Comparison of ENCODE assay signal across 12 cellular contexts in the genomic region with DNA sequence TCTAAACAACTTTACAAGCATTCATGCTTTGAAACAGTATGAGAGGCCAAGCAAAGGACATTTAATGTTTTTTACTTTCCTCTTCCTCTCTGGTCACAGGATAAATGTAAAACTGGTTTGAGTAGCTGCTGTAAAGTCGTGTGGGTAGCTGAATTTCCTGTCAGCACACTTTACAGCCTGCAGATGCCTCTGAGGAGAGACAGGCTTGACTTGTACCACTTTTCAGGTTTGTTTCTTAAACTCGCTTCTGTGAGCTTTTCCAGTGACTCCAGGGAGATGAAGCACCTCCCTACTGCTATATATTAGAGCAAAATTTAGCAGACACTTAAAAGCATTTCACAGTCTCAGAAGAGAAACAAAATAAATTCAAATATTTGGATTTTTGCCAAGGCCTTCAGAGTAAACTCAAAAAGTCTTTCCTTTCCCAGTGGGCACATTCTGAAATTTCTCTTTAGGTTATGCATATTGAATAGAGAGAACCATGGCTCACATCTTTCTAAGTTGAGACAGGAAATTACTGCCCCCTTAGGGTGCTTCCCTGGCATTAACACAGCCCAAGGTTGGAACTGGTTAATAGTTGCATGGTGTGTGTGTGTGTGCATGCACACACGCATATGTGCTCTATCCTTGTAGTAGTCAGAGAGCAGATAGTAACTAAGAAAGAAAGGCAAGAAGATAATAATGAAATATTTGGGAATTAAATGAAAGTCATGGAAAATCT.
DNase-seq lines count a peak whose midpoint lies in the region; ATAC-seq, FAIRE-seq and TF ChIP-seq lines count a peak whose summit lies in the region.
"Had no signal": no experiment of that assay in that cellular context is flagged by ENCODE, and none has a peak within 500 bp of the region (broad histone marks: within the 10 kb centered on the region; RNA-seq: fewer than 3 reads in every experiment).

No MANE protein-coding gene starts in this region.

- no peak overlapping the region for H3K14ac ChIP-seq in neuronal stem cell (ENCODE audit: low read length)

- H3K27me3 ChIP-seq in BE2C (no peaks in the 10 kb centered on the region), Panc1 (ENCODE audit: control insufficient read depth, insufficient read depth, low read length) (no peaks in the 10 kb centered on the region), keratinocyte (ENCODE audit: control insufficient read depth, extremely low read depth, insufficient read depth, low read length) (no peaks in the 10 kb centered on the region), neuronal stem cell (ENCODE audit: control insufficient read depth in 3 of 3, insufficient read depth in 3 of 3, low read depth in 1 of 3, low read length in 3 of 3) (no peaks in the 10 kb centered on the region)
- H3K27me3 ChIP-seq: body of pancreas, heart left ventricle had no signal

- no peak overlapping the region for H2AK5ac ChIP-seq in neuronal stem cell (ENCODE audit: low read depth, low read length)

- no peak overlapping the region for H3K4ac ChIP-seq in neuronal stem cell (ENCODE audit: low read length)

- CTCF ChIA-PET in Panc1 (lab: Charles Lee), result no interaction called here

- H2BK5ac ChIP-seq in neuronal stem cell (ENCODE audit: low read length), result no peak overlapping the region

- H3K4me1 ChIP-seq in BE2C (no peaks in the 10 kb centered on the region; the same call in 1 of the 2 replicates), Panc1 (ENCODE audit: control insufficient read depth, insufficient read depth, low read length) (no peaks in the 10 kb centered on the region), keratinocyte (ENCODE audit: control insufficient read depth, extremely low read depth, insufficient read depth, low read length) (peaks cover 3% of the 10 kb centered on the region), neuronal stem cell (ENCODE audit: control insufficient read depth in 2 of 2, insufficient read depth in 1 of 2, low read depth in 1 of 2, low read length in 2 of 2) (peaks cover 0 to 2% of the 10 kb centered on the region in 2 donors)
- H3K4me1 ChIP-seq: body of pancreas, heart left ventricle, parathyroid adenoma had no signal

- DNase-seq in BE2C, result no peak
- no peak for DNase-seq in Panc1 (ENCODE audit: low read depth, low spot score)
- no peak for DNase-seq in keratinocyte (ENCODE audit: low read depth, low spot score)
- DNase-seq in activated naive CD4-positive, alpha-beta T cell treated with Interleukin-2 at 50 U/mL for 16 hours, result no peak
- no peak for DNase-seq in OCI-M2 (lab: John Stamatoyannopoulos, UW; ENCODE audit: unreplicated experiment)
- no peak for DNase-seq in NCI-H510A treated with DMSO at 0.1 percent for 48 hours (lab: John Stamatoyannopoulos, UW)
- no peak for DNase-seq in neuronal stem cell (ENCODE audit: low spot score)
- DNase-seq: body of pancreas; CD4-positive, CD25-positive, alpha-beta regulatory T cell; heart left ventricle had no signal

- peak overlapping the region; percentile 11 for H3K4me2 ChIP-seq in keratinocyte (ENCODE audit: control insufficient read depth, extremely low read depth, insufficient read depth, low read depth, low read length)
- no peak overlapping the region for H3K4me2 ChIP-seq in neuronal stem cell (ENCODE audit: insufficient read depth, low read length, poor library complexity, severe bottlenecking)

- no peak overlapping the region for H3K18ac ChIP-seq in neuronal stem cell (ENCODE audit: low read length)

- no peak overlapping the region for H2BK15ac ChIP-seq in neuronal stem cell (ENCODE audit: low read length)

- no TSS peak for BruUV-seq in Panc1 (replicated peaks; lab: Mats Ljungman, UMichigan)

- no CpG with 5 or more reads among the region's 3 CpGs for WGBS in neuronal stem cell (ENCODE audit: extremely low coverage in 2 of 2, insufficient read length in 2 of 2, insufficient replicate concordance in 1 of 2), 2 donors

- no peak overlapping the region for H2BK12ac ChIP-seq in neuronal stem cell (ENCODE audit: low read length)

- H3K4me3 ChIP-seq in BE2C (ENCODE audit: low read depth, low read length), result no peak overlapping the region
- no peak overlapping the region for H3K4me3 ChIP-seq in Panc1 (ENCODE audit: low read depth in 2 of 2, low read length in 2 of 2)
- H3K4me3 ChIP-seq in keratinocyte (ENCODE audit: control insufficient read depth in 2 of 3, extremely low read depth in 1 of 3, insufficient read depth in 2 of 3, low read depth in 1 of 3, low read length in 3 of 3), result no peak overlapping the region
- no peak overlapping the region for H3K4me3 ChIP-seq in neuronal stem cell (ENCODE audit: low read length in 2 of 2)
- H3K4me3 ChIP-seq: body of pancreas, heart left ventricle had no signal

- H2BK120ac ChIP-seq in neuronal stem cell (ENCODE audit: low read depth, low read length), result no peak overlapping the region

- no peak overlapping the region for H3K27ac ChIP-seq in Panc1 (ENCODE audit: low read length)
- no peak overlapping the region for H3K27ac ChIP-seq in keratinocyte (ENCODE audit: control insufficient read depth, insufficient read depth, low read length)
- H3K27ac ChIP-seq in neuronal stem cell (replicated peaks; ENCODE audit: low read length), result no peak overlapping the region
- H3K27ac ChIP-seq: body of pancreas, heart left ventricle, parathyroid adenoma had no signal

- dilution Hi-C loops in keratinocyte (cut with MboI; ENCODE audit: extremely low pct_ligation_motif_present, low sequenced_read_pairs), result no loop called here

- H4K8ac ChIP-seq in neuronal stem cell (ENCODE audit: low read depth, low read length), result no peak overlapping the region

- H2AFZ ChIP-seq in keratinocyte (ENCODE audit: control insufficient read depth, low read length) (peak overlapping the region; percentile 41), neuronal stem cell (ENCODE audit: low read length) (no peak overlapping the region)
- H2AFZ ChIP-seq: parathyroid adenoma had no signal

- no peaks in the 10 kb centered on the region for H3K9me1 ChIP-seq in keratinocyte (ENCODE audit: control insufficient read depth, extremely low read depth, insufficient read depth, low read length)

- POLR2A ChIA-PET in Panc1 (lab: Charles Lee), result no interaction called here

- in situ Hi-C loops in Panc1 (cut with HindIII; ENCODE audit: low pct_unique_long_range_greater_than_20kb, low sequenced_read_pairs), result no loop called here

- no peak overlapping the region for H3K23ac ChIP-seq in neuronal stem cell (ENCODE audit: low read depth, low read length, poor library complexity)

- intact Hi-C loops in Panc1 (cut with micrococcal nuclease; ENCODE audit: unreplicated experiment), result loop anchor here (10.0 kb wide), 1 partner anchor 386 kb away; no protein-coding TSS in a partner anchor

- no peaks in the 10 kb centered on the region for H3K36me3 ChIP-seq in BE2C
- no peaks in the 10 kb centered on the region for H3K36me3 ChIP-seq in Panc1 (ENCODE audit: control insufficient read depth, insufficient read depth, low read length)
- no peaks in the 10 kb centered on the region for H3K36me3 ChIP-seq in keratinocyte (ENCODE audit: control insufficient read depth in 2 of 2, extremely low read depth in 1 of 2, insufficient read depth in 2 of 2, low read length in 2 of 2)
- no peaks in the 10 kb centered on the region for H3K36me3 ChIP-seq in neuronal stem cell (replicated peaks in 1 of 2; ENCODE audit: control insufficient read depth in 2 of 2, insufficient read depth in 2 of 2, low read length in 2 of 2)
- H3K36me3 ChIP-seq: heart left ventricle had no signal

- no peaks in the 10 kb centered on the region for H3K9me3 ChIP-seq in BE2C
- no peaks in the 10 kb centered on the region for H3K9me3 ChIP-seq in Panc1 (ENCODE audit: control insufficient read depth, insufficient read depth, low read depth, low read length)
- no peaks in the 10 kb centered on the region for H3K9me3 ChIP-seq in keratinocyte (ENCODE audit: control insufficient read depth, low read depth, low read length)
- no peaks in the 10 kb centered on the region for H3K9me3 ChIP-seq in neuronal stem cell (replicated peaks in 1 of 2; ENCODE audit: control insufficient read depth in 2 of 2, insufficient read depth in 1 of 2, low read depth in 1 of 2, low read length in 2 of 2)
- H3K9me3 ChIP-seq: body of pancreas, heart left ventricle had no signal

- no peaks in the 10 kb centered on the region for H3K79me1 ChIP-seq in neuronal stem cell (ENCODE audit: low read depth, low read length)

- H4K91ac ChIP-seq in neuronal stem cell (ENCODE audit: low read depth, low read length, poor library complexity), result no peak overlapping the region

- ATAC-seq in GM19023 (IDR thresholded peaks at IDR 0.05; ENCODE audit: unreplicated experiment), result peak; percentile 39
- ATAC-seq in Panc1, result no peak
- ATAC-seq: body of pancreas, heart left ventricle had no signal

- no peak for FAIRE-seq in keratinocyte (lab: Jason Lieb, UNC)

- no peaks in the 10 kb centered on the region for H3K79me2 ChIP-seq in keratinocyte (ENCODE audit: control insufficient read depth, insufficient read depth, low read length)
- H3K79me2 ChIP-seq: parathyroid adenoma had no signal

- H3K9ac ChIP-seq in keratinocyte (ENCODE audit: control insufficient read depth, extremely low read depth, insufficient read depth, low read length), result no peak overlapping the region
- H3K9ac ChIP-seq in neuronal stem cell (ENCODE audit: low read depth, low read length, poor library complexity), result no peak overlapping the region
- H3K9ac ChIP-seq: parathyroid adenoma had no signal

- no peaks in the 10 kb centered on the region for H4K20me1 ChIP-seq in keratinocyte (ENCODE audit: control insufficient read depth, extremely low read depth, insufficient read depth, low read length)

- TF ChIP-seq CTCF in BE2C (IDR thresholded peaks at IDR 0.05; ENCODE audit: low read depth, low read length) (peak; percentile 42), Panc1 (IDR thresholded peaks at IDR 0.05) (peak; percentile 8; the same call in 1 of the 2 replicates), keratinocyte (optimal IDR thresholded peaks at IDR 0.05 in 1 of 3, IDR thresholded peaks at IDR 0.05 in 1 of 3, conservative IDR thresholded peaks at IDR 0.05 in 1 of 3; ENCODE audit: extremely low read depth in 1 of 3, insufficient read depth in 2 of 3, low read length in 3 of 3) (peak; percentile 45 to 77 (median 58))

Comparison
In these comparisons a context has a peak if more than half of its experiments do, and no peak if none do; other contexts are left out.
1. CTCF ChIP-seq: peak in every context shown above with its lines; median percentile 58 in keratinocyte; 42 in BE2C; 8 in Panc1.